In genomic region chr17:79036609-79037008, GRCh38 we compare ENCODE assay signal across 11 cellular contexts. TPM values are rescaled to one million over a fixed set of nuclear protein-coding genes. Genes with fewer than 3 reads are reported as not detected.
DNase-seq lines count a peak whose midpoint lies in the region; ATAC-seq, FAIRE-seq and TF ChIP-seq lines count a peak whose summit lies in the region.
"Had no signal": no experiment of that assay in that cellular context is flagged by ENCODE, and none has a peak within 500 bp of the region (broad histone marks: within the 10 kb centered on the region; RNA-seq: fewer than 3 reads in every experiment).

No MANE protein-coding gene starts in this region.

- DNase-seq in MG63 = peak; percentile 83
- DNase-seq in bronchial epithelial cell (ENCODE audit: low read depth) = peak; percentile 81
- no peak for DNase-seq in lung (ENCODE audit: low spot score)
- DNase-seq in NCI-H2081 (lab: John Stamatoyannopoulos, UW) = no peak
- DNase-seq in activated CD4-positive, CD25-positive, alpha-beta regulatory T cell treated with anti-CD3 and anti-CD28 coated beads, Interleukin-2, amount 50 U/mL, for 72 hours = no peak
- DNase-seq: CD4-positive, CD25-positive, alpha-beta regulatory T cell; T-helper 2 cell had no signal

- no peaks in the 10 kb centered on the region for H3K79me2 ChIP-seq in ACC112 (ENCODE audit: control insufficient read depth, insufficient read depth, low read length, unreplicated experiment)

- TF ChIP-seq CTCF in bronchial epithelial cell (IDR thresholded peaks at IDR 0.05; ENCODE audit: insufficient read depth, low read length, severe bottlenecking) (no peak), lung (IDR thresholded peaks at IDR 0.05; ENCODE audit: control extremely low read depth, extremely low read depth) (no peak)

- no peak for FAIRE-seq in bronchial epithelial cell (lab: Jason Lieb, UNC)

- peaks cover 34% of the 10 kb centered on the region for H3K4me1 ChIP-seq in ACC112 (ENCODE audit: control insufficient read depth, insufficient read depth, low read length, unreplicated experiment)
- peaks cover 0 to 7% of the 10 kb centered on the region in 2 donors for H3K4me1 ChIP-seq in lung (ENCODE audit: control insufficient read depth in 2 of 2, insufficient read depth in 2 of 2, low read length in 2 of 2)

- H3K36me3 ChIP-seq in ACC112 (ENCODE audit: insufficient read depth, low read length) (no peaks in the 10 kb centered on the region), MG63 (no peaks in the 10 kb centered on the region; the same call in 1 of the 2 replicates), bronchial epithelial cell (ENCODE audit: control insufficient read depth, insufficient read depth, low read length) (no peaks in the 10 kb centered on the region), lung (ENCODE audit: control insufficient read depth in 2 of 2, insufficient read depth in 2 of 2, low read length in 2 of 2) (no peaks in the 10 kb centered on the region)

- ATAC-seq in lung (ENCODE audit: insufficient read depth, low FRiP score) = peak; percentile 74
- ATAC-seq in HG02642 (IDR thresholded peaks at IDR 0.05; ENCODE audit: poor library complexity, unreplicated experiment) = no peak
- no peak for ATAC-seq in HG03025 (IDR thresholded peaks at IDR 0.05; ENCODE audit: low FRiP score, unreplicated experiment)

- H3K4me3 ChIP-seq in ACC112 (ENCODE audit: low read depth, low read length) = no peak overlapping the region
- H3K4me3 ChIP-seq in MG63 = no peak overlapping the region
- no peak overlapping the region for H3K4me3 ChIP-seq in bronchial epithelial cell (ENCODE audit: low read depth, low read length)
- no peak overlapping the region for H3K4me3 ChIP-seq in lung

- no peaks in the 10 kb centered on the region for H3K9me3 ChIP-seq in MG63
- H3K9me3 ChIP-seq in lung (ENCODE audit: control insufficient read depth in 2 of 2, insufficient read depth in 1 of 2, low read length in 1 of 2) = no peaks in the 10 kb centered on the region

- H3K27me3 ChIP-seq in ACC112 (ENCODE audit: insufficient read depth, low read length) (no peaks in the 10 kb centered on the region), MG63 (no peaks in the 10 kb centered on the region), bronchial epithelial cell (ENCODE audit: control insufficient read depth, insufficient read depth, low read length) (peaks cover 2% of the 10 kb centered on the region), lung (ENCODE audit: control insufficient read depth, insufficient read depth) (no peaks in the 10 kb centered on the region)

- no peak overlapping the region for H2AFZ ChIP-seq in ACC112 (ENCODE audit: low read length, unreplicated experiment)

- 50 to 57% methylated on average over 2 of the region's 2 CpGs for WGBS in lung, 2 donors

- H3K27ac ChIP-seq in ACC112 (ENCODE audit: low read depth, low read length) (peak overlapping the region; percentile 99), lung (ENCODE audit: low read depth in 1 of 2, low read length in 1 of 2) (peak overlapping the region in 1 of 2 donors; percentile 20)
- H3K27ac ChIP-seq: KMS-11 had no signal

RNA-seq across cellular contexts. Expression of gene C1QTNF1, which starts 12.6 kb away (rescaled TPM):
- total RNA-seq in MG63 (2014; rRNA removed; shearing (Covaris generic); ENCODE audit: low replicate concordance) = 23.1 and 38.4 TPM in 2 replicates
- total RNA-seq in bronchial epithelial cell (0.13 and 0.79 TPM in 2 replicates), lung (10 to 100 TPM in 1 of 2 donors, 1 to 10 TPM in 1; 7.4 to 35.7 TPM)
- 10 to 100 TPM; 24.3 to 84.5 TPM for polyA plus RNA-seq in lung
- total RNA-seq: CD4-positive, CD25-positive, alpha-beta regulatory T cell had no signal
- polyA plus RNA-seq: CD4-positive, CD25-positive, alpha-beta regulatory T cell had no signal

RNA-seq across cellular contexts. Expression of gene CANT1, which starts 27.0 kb away (rescaled TPM):
- total RNA-seq in MG63 (2014; rRNA removed; shearing (Covaris generic); ENCODE audit: low replicate concordance) = 107 and 112 TPM in 2 replicates
- total RNA-seq in bronchial epithelial cell (60.0 and 114 TPM in 2 replicates), lung (10 to 100 TPM; 31.4 to 75.8 TPM)
- polyA plus RNA-seq in lung = 10 to 100 TPM in 1 of 2 donors, 1 to 10 TPM in 1; 8.5 to 66.0 TPM

RNA-seq across cellular contexts. Expression of gene ENGASE, which starts 38.0 kb away (rescaled TPM):
- total RNA-seq in MG63 (2014; rRNA removed; shearing (Covaris generic); ENCODE audit: low replicate concordance) = 10.5 and 12.4 TPM in 2 replicates
- 8.1 and 10.5 TPM in 2 replicates for total RNA-seq in bronchial epithelial cell
- 10 to 100 TPM; 36.7 to 45.7 TPM for total RNA-seq in lung
- 10 to 100 TPM; 19.0 to 28.4 TPM for polyA plus RNA-seq in lung

RNA-seq across cellular contexts. Expression of gene LGALS3BP, which starts 56.9 kb away (rescaled TPM):
- total RNA-seq in MG63 (2014; rRNA removed; shearing (Covaris generic); ENCODE audit: low replicate concordance) = 204 and 434 TPM in 2 replicates
- 116 and 118 TPM in 2 replicates for total RNA-seq in bronchial epithelial cell
- total RNA-seq in lung = 100 to 1,000 TPM; 183 to 479 TPM
- 100 to 1,000 TPM; 229 to 261 TPM for polyA plus RNA-seq in lung

Comparison
In these comparisons a context has a peak if more than half of its experiments do, and no peak if none do; other contexts are left out.
1. DNase-seq: peak in MG63 (single experiment) and bronchial epithelial cell (single experiment); none in lung (single experiment), NCI-H2081 (0 of 2) and activated CD4-positive, CD25-positive, alpha-beta regulatory T cell treated with anti-CD3 and anti-CD28 coated beads, Interleukin-2, amount 50 U/mL, for 72 hours (single experiment).